ENCODE assay signal across 36 cellular contexts in the genomic region with DNA sequence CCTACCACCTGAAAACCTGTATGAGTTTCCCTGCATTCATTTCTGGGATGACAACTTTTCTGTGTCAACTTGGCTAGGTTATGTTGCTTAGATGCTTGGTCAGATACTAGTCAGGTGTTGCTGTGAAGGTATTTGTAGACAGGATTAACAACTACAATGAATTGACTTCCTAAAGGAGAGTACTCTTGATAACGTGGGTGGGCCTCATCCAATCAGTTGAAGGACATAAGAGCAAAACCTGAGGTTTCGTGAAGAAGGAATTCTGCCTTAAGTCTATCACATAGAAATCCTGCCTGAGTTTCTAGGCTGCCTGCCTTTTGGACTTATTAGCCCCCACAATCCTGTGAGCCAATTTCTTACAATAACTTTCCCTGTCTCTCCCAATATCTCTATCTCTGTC.
"Had no signal": no experiment of that assay in that cellular context is flagged by ENCODE, and none has a peak within 500 bp of the region (broad histone marks: within the 10 kb centered on the region; RNA-seq: fewer than 3 reads in every experiment).

No MANE protein-coding gene starts in this region.

- H3K4me3 ChIP-seq: MG63 had no signal

- H3K27ac ChIP-seq: KMS-11 had no signal

- H3K36me3 ChIP-seq: MG63 had no signal

- DNase-seq: Karpas-422, Kasumi-1, MG63, MM.1S, MV-4-11, NCI-H1048, NCI-H1092, NCI-H1092 treated with DMSO at 0.1 percent for 48 hours, NCI-H1105, NCI-H1105 treated with DMSO at 0.1 percent for 48 hours, NCI-H1417, NCI-H1417 treated with DMSO at 0.1 percent for 48 hours, NCI-H1436, NCI-H1436 treated with DMSO at 0.1 percent for 48 hours, NCI-H146, NCI-H1694, NCI-H1694 treated with DMSO at 0.1 percent for 48 hours, NCI-H187, NCI-H187 treated with DMSO at 0.1 percent for 48 hours, NCI-H1930, NCI-H2029, NCI-H2029 treated with DMSO at 0.1 percent for 48 hours, NCI-H2081, NCI-H2081 treated with DMSO at 0.1 percent for 48 hours, NCI-H2107, NCI-H2171, NCI-H2171 treated with DMSO at 0.1 percent for 48 hours, NCI-H2227 treated with DMSO at 0.1 percent for 48 hours, NCI-H226, NCI-H345, NCI-H446, NCI-H446 treated with DMSO at 0.1 percent for 48 hours, NCI-H510A, NCI-H510A treated with DMSO at 0.1 percent for 48 hours, NCI-H524 had no signal

- H3K9ac ChIP-seq: KMS-11 had no signal

- H3K4me2 ChIP-seq: KMS-11 had no signal

- H3K27me3 ChIP-seq: MG63 had no signal
